Comparison of ENCODE assay signal across 20 cellular contexts in genomic region chr10:98815039-98815660, GRCh38.
"Had no signal": no experiment of that assay in that cellular context is flagged by ENCODE, and none has a peak within 500 bp of the region (broad histone marks: within the 10 kb centered on the region; RNA-seq: fewer than 3 reads in every experiment).

No MANE protein-coding gene starts in this region.

- H3K4me2 ChIP-seq: hepatocyte, smooth muscle cell had no signal

- H3K79me2 ChIP-seq: hepatocyte had no signal

- H3K9me3 ChIP-seq: colonic mucosa, mucosa of descending colon, ovary had no signal

- FAIRE-seq: endothelial cell of umbilical vein, kidney had no signal

- H3K27me3 ChIP-seq: colonic mucosa, foreskin keratinocyte, hepatocyte, ovary had no signal

- H3K4me3 Mint-ChIP-seq: natural killer cell, neural crest cell had no signal

- H3K36me3 ChIP-seq: colonic mucosa, ovary had no signal

- ATAC-seq: foreskin keratinocyte, left cardiac atrium, left ventricle myocardium superior, mucosa of descending colon, natural killer cell, right cardiac atrium had no signal

- H3K4me1 ChIP-seq: colonic mucosa, foreskin keratinocyte had no signal

- H3K27ac Mint-ChIP-seq: natural killer cell, progenitor cell of endocrine pancreas had no signal

- DNase-seq: colonic mucosa; dermis blood vessel endothelial cell; erythroblast; foreskin keratinocyte; kidney; left cardiac atrium; left ventricle myocardium superior; natural killer cell; ovary; right cardiac atrium; stimulated activated CD4-positive, alpha-beta T cell treated with anti-CD3 and anti-CD28 coated beads, Interleukin-2, amount 100 ng/mL, for 48 hours; stimulated activated naive CD4-positive, alpha-beta T cell treated with Interleukin-2 at 50 U/mL for 16 hours; trophoblast cell had no signal

- H3K4me3 ChIP-seq: colonic mucosa, hepatocyte, lung, mucosa of descending colon, ovary, smooth muscle cell had no signal

- H3K9me3 Mint-ChIP-seq: neural crest cell had no signal

- H3K36me3 Mint-ChIP-seq: natural killer cell had no signal

- H3K4me1 Mint-ChIP-seq: natural killer cell, neural crest cell had no signal

- H2AFZ ChIP-seq: hepatocyte had no signal

- H3K27ac ChIP-seq: colonic mucosa, foreskin keratinocyte, hepatocyte, ovary had no signal
